21 cellular contexts compared by ENCODE assay signal in genomic region chr1:59006932-59007331, GRCh38.
A peak's percentile ranks its signal among the peaks of the same experiment; 100 is the strongest.
DNase-seq lines count a peak whose midpoint lies in the region; ATAC-seq, FAIRE-seq and TF ChIP-seq lines count a peak whose summit lies in the region.
"Had no signal": no experiment of that assay in that cellular context is flagged by ENCODE, and none has a peak within 500 bp of the region (broad histone marks: within the 10 kb centered on the region; RNA-seq: fewer than 3 reads in every experiment).

No MANE protein-coding gene starts in this region.

- H3K4me1 ChIP-seq in BLaER1 (peaks cover 39% of the 10 kb centered on the region), parathyroid adenoma (peaks cover 21% of the 10 kb centered on the region)

- no peaks in the 10 kb centered on the region for H3K9me3 Mint-ChIP-seq in activated T-helper 2 cell treated with anti-CD3 and anti-CD28 coated beads, Interferon-gamma antibody, Interleukin-2, Interleukin-4, amounts not matched to agents 10 μg/mL and 5 μg/mL and 100 μg/mL, durations not matched to agents 14 hours and 24 hours and 36 hours
- H3K9me3 Mint-ChIP-seq: central memory CD8-positive, alpha-beta T cell; HFFc6 had no signal

- no peak overlapping the region for H3K27ac ChIP-seq in BLaER1
- H3K27ac ChIP-seq in parathyroid adenoma: peak overlapping the region; percentile 60
- H3K27ac ChIP-seq: C4-2B, left lung had no signal

- no peak for ATAC-seq in GM19328 (IDR thresholded peaks at IDR 0.05; ENCODE audit: unreplicated experiment)

- FAIRE-seq in GM18507 (lab: Jason Lieb, UNC): peak; percentile 64

- no peaks in the 10 kb centered on the region for H3K36me3 ChIP-seq in BLaER1
- no peaks in the 10 kb centered on the region for H3K36me3 ChIP-seq in parathyroid adenoma (ENCODE audit: control insufficient read depth, insufficient read depth, low read length)
- H3K36me3 ChIP-seq: left lung, tibial nerve had no signal

- no peaks in the 10 kb centered on the region for H3K27me3 Mint-ChIP-seq in activated T-helper 2 cell treated with anti-CD3 and anti-CD28 coated beads, Interferon-gamma antibody, Interleukin-2, Interleukin-4, amounts not matched to agents 10 μg/mL and 5 μg/mL and 100 μg/mL, durations not matched to agents 14 hours and 24 hours and 36 hours (ENCODE audit: low read depth)
- H3K27me3 Mint-ChIP-seq: central memory CD8-positive, alpha-beta T cell had no signal

- peak overlapping the region; percentile 71 for H3K4me2 ChIP-seq in BLaER1
- no peak overlapping the region for H3K4me2 ChIP-seq in parathyroid adenoma (ENCODE audit: low read length)
- H3K4me2 ChIP-seq: SK-N-SH had no signal

- H2AFZ ChIP-seq in parathyroid adenoma: no peak overlapping the region

- H3K4me1 Mint-ChIP-seq in activated T-helper 2 cell treated with anti-CD3 and anti-CD28 coated beads, Interferon-gamma antibody, Interleukin-2, Interleukin-4, amounts not matched to agents 10 μg/mL and 5 μg/mL and 100 μg/mL, durations not matched to agents 14 hours and 24 hours and 36 hours (ENCODE audit: low read depth): peaks cover 51% of the 10 kb centered on the region

- H3K9me3 ChIP-seq in BLaER1 (no peaks in the 10 kb centered on the region), parathyroid adenoma (ENCODE audit: control insufficient read depth, low read length) (no peaks in the 10 kb centered on the region)
- H3K9me3 ChIP-seq: left lung, SK-N-SH, tibial nerve had no signal

- H3K9ac ChIP-seq in BLaER1: no peak overlapping the region
- no peak overlapping the region for H3K9ac ChIP-seq in parathyroid adenoma
- H3K9ac ChIP-seq: SK-N-SH had no signal

- H3K4me3 Mint-ChIP-seq in activated T-helper 2 cell treated with anti-CD3 and anti-CD28 coated beads, Interferon-gamma antibody, Interleukin-2, Interleukin-4, amounts not matched to agents 10 μg/mL and 5 μg/mL and 100 μg/mL, durations not matched to agents 14 hours and 24 hours and 36 hours (ENCODE audit: low read depth): no peak overlapping the region
- H3K4me3 Mint-ChIP-seq: HFFc6 had no signal

- H3K36me3 Mint-ChIP-seq in activated T-helper 2 cell treated with anti-CD3 and anti-CD28 coated beads, Interferon-gamma antibody, Interleukin-2, Interleukin-4, amounts not matched to agents 10 μg/mL and 5 μg/mL and 100 μg/mL, durations not matched to agents 14 hours and 24 hours and 36 hours (ENCODE audit: low read depth): no peaks in the 10 kb centered on the region

- no peak for TF ChIP-seq CTCF in parathyroid adenoma (IDR thresholded peaks at IDR 0.05)

- H3K27me3 ChIP-seq in BLaER1: no peaks in the 10 kb centered on the region
- no peaks in the 10 kb centered on the region for H3K27me3 ChIP-seq in parathyroid adenoma (ENCODE audit: control insufficient read depth, insufficient read depth, low read length)
- H3K27me3 ChIP-seq: left lung, tibial nerve had no signal

- H3K27ac Mint-ChIP-seq in activated T-helper 2 cell treated with anti-CD3 and anti-CD28 coated beads, Interferon-gamma antibody, Interleukin-2, Interleukin-4, amounts not matched to agents 10 μg/mL and 5 μg/mL and 100 μg/mL, durations not matched to agents 14 hours and 24 hours and 36 hours: peak overlapping the region; percentile 9
- H3K27ac Mint-ChIP-seq: HFFc6 had no signal

- no peaks in the 10 kb centered on the region for H4K20me1 ChIP-seq in BLaER1

- no peaks in the 10 kb centered on the region for H3K79me2 ChIP-seq in parathyroid adenoma

- H3K4me3 ChIP-seq in BLaER1 (no peak overlapping the region), parathyroid adenoma (ENCODE audit: low read depth, low read length) (no peak overlapping the region)
- H3K4me3 ChIP-seq: left lung, skin epidermis, tibial nerve had no signal

- DNase-seq in GM18507 (ENCODE audit: extremely low spot score, insufficient read length, low read depth) (no peak), activated gamma-delta T cell treated with Interleukin-2 at 50 U/mL for 16 hours (no peak)
- DNase-seq in activated T-helper 2 cell treated with anti-CD3 and anti-CD28 coated beads, Interferon-gamma antibody, Interleukin-2, Interleukin-4, amounts not matched to agents 10 μg/mL and 5 μg/mL and 100 μg/mL, durations not matched to agents 14 hours and 24 hours and 36 hours (ENCODE audit: low spot score): no peak
- no peak for DNase-seq in NK-92 treated with Interleukin-12 subunit alpha and Interleukin-12 subunit beta, amount 100 ng/mL, for 24 hours (lab: John Stamatoyannopoulos, UW)
- DNase-seq: activated CD4-positive, alpha-beta T cell treated with anti-CD3 and anti-CD28 coated beads, Interleukin-2, amount 50 U/mL, for 1 hour; activated effector memory CD4-positive, alpha-beta T cell treated with anti-CD3 and anti-CD28 coated beads, Interleukin-2, amount 50 U/mL, for 16 hours; DND-41; HFFc6; hypothalamus; left lung; NCI-H446 treated with DMSO at 0.1 percent for 48 hours; NCI-H82; SK-N-SH; T-helper 9 cell had no signal

- intact Hi-C loops in activated T-helper 2 cell treated with anti-CD3 and anti-CD28 coated beads, Interferon-gamma antibody, Interleukin-2, Interleukin-4, amounts not matched to agents 10 μg/mL and 5 μg/mL and 100 μg/mL, durations not matched to agents 14 hours and 24 hours and 36 hours (cut with micrococcal nuclease): loop anchor here (5.0 kb wide), 5 partner anchors 80 to 425 kb away; partner anchors contain the start of gene JUN
